ENCODE assay signal across 8 cellular contexts in the genomic region with DNA sequence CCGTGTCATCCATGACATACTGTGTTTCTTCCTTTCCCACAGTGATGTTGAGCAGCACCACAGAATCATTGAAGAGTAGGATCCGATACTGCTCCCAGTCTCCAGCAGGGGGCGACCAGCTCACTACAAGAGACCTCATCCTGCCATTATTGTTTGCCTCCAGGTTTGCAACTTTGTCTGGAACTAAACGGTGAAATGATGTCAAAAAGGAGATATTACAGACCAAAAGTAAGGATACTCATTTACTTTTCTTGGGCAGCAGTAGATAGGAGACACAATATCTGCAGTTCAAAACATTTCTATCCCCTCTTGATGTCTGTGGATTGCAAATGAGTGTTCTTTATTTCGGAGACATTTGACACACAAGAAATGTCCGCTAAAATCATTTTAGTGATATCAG. TPM values are rescaled to one million over a fixed set of nuclear protein-coding genes. Genes with fewer than 3 reads are reported as not detected.
DNase-seq lines count a peak whose midpoint lies in the region; ATAC-seq and TF ChIP-seq lines count a peak whose summit lies in the region.

No MANE protein-coding gene starts in this region.

- H3K27ac ChIP-seq in left lung = no peak overlapping the region

- H3K4me1 ChIP-seq in left lung = no peaks in the 10 kb centered on the region

- ATAC-seq in HG02938 (IDR thresholded peaks at IDR 0.05; ENCODE audit: unreplicated experiment) (peak; percentile 91), left lung (peak; percentile 97)

- no peaks in the 10 kb centered on the region for H3K36me3 ChIP-seq in left lung

- H3K4me3 ChIP-seq in WI38 (ENCODE audit: low read depth, low read length) (no peak overlapping the region), left lung (no peak overlapping the region)

- no peaks in the 10 kb centered on the region for H3K9me3 ChIP-seq in left lung

- DNase-seq in activated gamma-delta T cell treated with Interleukin-2 at 50 U/mL for 16 hours (peak; percentile 62), activated gamma-delta T cell (lab: John Stamatoyannopoulos, UW) (no peak), NCI-H187 treated with DMSO at 0.1 percent for 48 hours (lab: John Stamatoyannopoulos, UW) (peak; percentile 43), cerebellar cortex (ENCODE audit: low spot score) (peak; percentile 46), left lung (peak in 1 of 2 donors; percentile 61)
- DNase-seq in stimulated activated CD4-positive, alpha-beta T cell treated with anti-CD3 and anti-CD28 coated beads, Interleukin-4, amount 100 ng/mL, for 48 hours (ENCODE audit: low read depth in 2 of 2) = peak; percentile 43 to 46

- no peaks in the 10 kb centered on the region for H3K27me3 ChIP-seq in left lung

- peak; percentile 65 for TF ChIP-seq CTCF in WI38 (IDR thresholded peaks at IDR 0.05; ENCODE audit: low read depth, low read length)
- TF ChIP-seq CTCF in left lung (IDR thresholded peaks at IDR 0.05) = peak; percentile 65 to 76

- intact Hi-C loops in left lung (cut with DNase I) = loop anchor here in 1 of 2 donors (5.0 kb wide), 1 partner anchor 132 kb away; no protein-coding TSS in a partner anchor

RNA-seq across cellular contexts. Expression of gene PTPRB, which starts 47.2 kb away (rescaled TPM):
- 10 to 100 TPM; 41.8 to 83.2 TPM for total RNA-seq in left lung
